ENCODE assay signal across 1 cellular context in genomic region chr22:44107341-44107740, GRCh38.
TF ChIP-seq lines count a peak whose summit lies in the region.

No MANE protein-coding gene starts in this region.

TF ChIP-seq in H1, 55 proteins besides CTCF, POLR2A, EP300 and RAD21 (continued from another document):
- TF ChIP-seq ATF2 (IDR thresholded peaks at IDR 0.05; ENCODE audit: low read length) (peak; percentile 58; the same call in 1 of the 2 replicates), SAP30 (IDR thresholded peaks at IDR 0.05; ENCODE audit: insufficient read depth, insufficient replicate concordance, low read length) (no peak), ZNF274 (IDR thresholded peaks at IDR 0.05; ENCODE audit: borderline replicate concordance, extremely low read depth, low read length) (no peak), E2F6 (IDR thresholded peaks at IDR 0.05) (no peak), JUND (IDR thresholded peaks at IDR 0.05; ENCODE audit: low read length) (peak; percentile 73; the same call in 1 of the 2 replicates), SP2 (IDR thresholded peaks at IDR 0.05; ENCODE audit: low read length) (no peak)
TF ChIP-seq in H1: peak in this region for 3.
